In genomic region chr17:29591737-29592624, GRCh38 we compare ENCODE assay signal across 8 cellular contexts. TPM values are rescaled to one million over a fixed set of nuclear protein-coding genes. Genes with fewer than 3 reads are reported as not detected.
A peak's percentile ranks its signal among the peaks of the same experiment; 100 is the strongest.
DNase-seq lines count a peak whose midpoint lies in the region; ATAC-seq and TF ChIP-seq lines count a peak whose summit lies in the region.

No MANE protein-coding gene starts in this region.

- H3K27ac ChIP-seq in KOPT-K1 (ENCODE audit: low read depth, low read length, poor library complexity, severe bottlenecking) (peak overlapping the region; percentile 32), PC-9 (peak overlapping the region; percentile 41), muscle layer of duodenum (ENCODE audit: low read length) (peak overlapping the region; percentile 60)

- no peaks in the 10 kb centered on the region for H3K9me2 ChIP-seq in PC-9 (ENCODE audit: insufficient read depth)

- peak overlapping the region; percentile 64; the same call in 1 of the 2 replicates for H3K4me3 ChIP-seq in PC-9
- H3K4me3 ChIP-seq in muscle layer of duodenum (ENCODE audit: low read depth in 1 of 2, low read length in 2 of 2), result peak overlapping the region; percentile 30 to 70

- no peaks in the 10 kb centered on the region for H3K27me3 ChIP-seq in PC-9 (ENCODE audit: insufficient read depth, low read depth)
- no peaks in the 10 kb centered on the region for H3K27me3 ChIP-seq in muscle layer of duodenum (ENCODE audit: low read depth, low read length)

- no peak overlapping the region for H3K27ac Mint-ChIP-seq in stimulated activated effector memory CD8-positive, alpha-beta T cell treated with anti-CD3 and anti-CD28 coated beads, Interleukin-12 subunit alpha, Interleukin-12 subunit beta, amount 100 ng/mL, for 72 hours

- peak; percentile 63 for ATAC-seq in esophagus mucosa
- peak; percentile 52 for ATAC-seq in stimulated activated effector memory CD8-positive, alpha-beta T cell treated with anti-CD3 and anti-CD28 coated beads, Interleukin-12 subunit alpha, Interleukin-12 subunit beta, amount 100 ng/mL, for 72 hours
- ATAC-seq in HG02973 (IDR thresholded peaks at IDR 0.05; ENCODE audit: unreplicated experiment), result no peak

- POLR2A ChIA-PET in PC-9 (lab: Charles Lee; ENCODE audit: unreplicated experiment), result interaction anchor here (0.5 to 0.9 kb wide), 6 partner anchors 30 to 413 kb away, joined by 3 to 18 read pairs (median 4); no protein-coding TSS in a partner anchor

- intact Hi-C loops in PC-9 (cut with micrococcal nuclease; ENCODE audit: unreplicated experiment), result loop anchor here (1.0 to 5.0 kb wide), 3 partner anchors 47 to 223 kb away; no protein-coding TSS in a partner anchor

- DNase-seq in DMS53 treated with DMSO at 0.1 percent for 48 hours (lab: John Stamatoyannopoulos, UW; ENCODE audit: unreplicated experiment) (peak; percentile 81), PC-9 (peak; percentile 78 to 94)
- peak; percentile 89 to 93 for DNase-seq in activated T-cell treated with anti-CD3 and anti-CD28 coated beads, Interleukin-2, amount 50 U/mL, for 48 hours
- peak; percentile 88 to 94 for DNase-seq in stimulated activated effector memory CD8-positive, alpha-beta T cell treated with anti-CD3 and anti-CD28 coated beads, Interleukin-12 subunit alpha, Interleukin-12 subunit beta, amount 100 ng/mL, for 72 hours (ENCODE audit: low spot score in 2 of 2)

- no peaks in the 10 kb centered on the region for H3K36me3 Mint-ChIP-seq in stimulated activated effector memory CD8-positive, alpha-beta T cell treated with anti-CD3 and anti-CD28 coated beads, Interleukin-12 subunit alpha, Interleukin-12 subunit beta, amount 100 ng/mL, for 72 hours

- CTCF ChIA-PET in PC-9 (lab: Charles Lee), result interaction anchor here (0.6 to 1.5 kb wide), 5 partner anchors 18 to 222 kb away, joined by 3 to 9 read pairs (median 5); no protein-coding TSS in a partner anchor

- H3K4me1 ChIP-seq in PC-9 (replicated peaks; ENCODE audit: insufficient read depth), result peaks cover 48% of the 10 kb centered on the region
- peaks cover 33 to 57% of the 10 kb centered on the region in 2 donors for H3K4me1 ChIP-seq in muscle layer of duodenum (ENCODE audit: control insufficient read depth in 1 of 2, insufficient read depth in 2 of 2, low read length in 2 of 2)

- H4K20me1 ChIP-seq in PC-9 (ENCODE audit: insufficient read depth), result peaks cover 3% of the 10 kb centered on the region

- peak overlapping the region; percentile 84 for H3K4me2 ChIP-seq in PC-9

- peak overlapping the region; percentile 80 for H3K4me3 Mint-ChIP-seq in stimulated activated effector memory CD8-positive, alpha-beta T cell treated with anti-CD3 and anti-CD28 coated beads, Interleukin-12 subunit alpha, Interleukin-12 subunit beta, amount 100 ng/mL, for 72 hours

- H3K79me2 ChIP-seq in PC-9 (ENCODE audit: low read depth), result peaks cover 52% of the 10 kb centered on the region

- no TSS peak for BruUV-seq in PC-9 (replicated peaks; lab: Mats Ljungman, UMichigan)

- H3K36me3 ChIP-seq in KOPT-K1 (ENCODE audit: insufficient read depth, low read length) (no peaks in the 10 kb centered on the region), PC-9 (ENCODE audit: low read depth) (no peaks in the 10 kb centered on the region), muscle layer of duodenum (ENCODE audit: control insufficient read depth in 1 of 2, insufficient read depth in 2 of 2, low read length in 2 of 2) (no peaks in the 10 kb centered on the region)

- peaks cover 64% of the 10 kb centered on the region for H3K4me1 Mint-ChIP-seq in stimulated activated effector memory CD8-positive, alpha-beta T cell treated with anti-CD3 and anti-CD28 coated beads, Interleukin-12 subunit alpha, Interleukin-12 subunit beta, amount 100 ng/mL, for 72 hours

- H2AFZ ChIP-seq in PC-9, result peak overlapping the region; percentile 69

- no peaks in the 10 kb centered on the region for H3K9me3 Mint-ChIP-seq in stimulated activated effector memory CD8-positive, alpha-beta T cell treated with anti-CD3 and anti-CD28 coated beads, Interleukin-12 subunit alpha, Interleukin-12 subunit beta, amount 100 ng/mL, for 72 hours

- H3F3A ChIP-seq in PC-9 (ENCODE audit: insufficient read depth, low read depth), result peaks cover 30% of the 10 kb centered on the region

- H3K9me3 ChIP-seq in KOPT-K1 (ENCODE audit: insufficient read depth, low read length, poor library complexity, severe bottlenecking) (no peaks in the 10 kb centered on the region), PC-9 (ENCODE audit: insufficient read depth, low read depth) (no peaks in the 10 kb centered on the region), muscle layer of duodenum (ENCODE audit: control insufficient read depth in 1 of 2, low read length in 2 of 2) (no peaks in the 10 kb centered on the region)

- TF ChIP-seq CTCF in PC-9 (conservative IDR thresholded peaks at IDR 0.05), result peak; percentile 91

RNA-seq across cellular contexts. Expression of gene ANKRD13B, which starts 1.0 kb away (rescaled TPM):
- total RNA-seq in PC-9 (2021) (28.4 and 43.2 TPM in 2 replicates), esophagus mucosa (2.7 TPM)

RNA-seq across cellular contexts. Expression of gene GIT1, which starts 2.5 kb away (rescaled TPM):
- total RNA-seq in PC-9 (2021) (84.8 and 100 TPM in 2 replicates), esophagus mucosa (28.7 TPM)

RNA-seq across cellular contexts. Expression of gene TP53I13, which starts 23.5 kb away (rescaled TPM):
- 46.9 and 68.8 TPM in 2 replicates for total RNA-seq in PC-9 (2021)
- total RNA-seq in esophagus mucosa, result 13.4 TPM

RNA-seq across cellular contexts. Expression of gene ABHD15, which starts 25.1 kb away (rescaled TPM):
- total RNA-seq in PC-9 (2021) (12.9 and 14.8 TPM in 2 replicates), esophagus mucosa (2.5 TPM)

RNA-seq across cellular contexts. Expression of gene CORO6, which starts 30.7 kb away (rescaled TPM):
- total RNA-seq in PC-9 (2021) (35.0 and 52.1 TPM in 2 replicates), esophagus mucosa (1.4 TPM)
